1 cellular context compared by ENCODE assay signal in the genomic region with DNA sequence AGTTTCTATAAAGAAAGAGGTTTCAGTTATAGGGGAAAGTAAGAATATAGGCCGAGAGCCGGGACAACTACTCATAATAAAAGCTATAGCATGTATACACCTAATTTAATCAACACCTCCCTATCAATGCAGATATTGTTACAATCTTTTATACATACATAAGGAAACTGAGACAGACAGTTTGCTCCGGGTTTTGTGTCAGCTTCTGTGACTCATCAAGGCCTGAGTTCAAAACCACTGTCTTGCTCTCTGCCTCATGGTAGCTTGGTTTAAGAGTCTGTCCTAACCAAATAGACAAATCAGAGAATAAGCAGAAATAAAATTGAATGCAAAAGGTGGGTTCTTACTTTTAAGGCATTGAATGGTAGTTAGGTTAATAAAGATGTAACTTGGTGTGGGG.
TF ChIP-seq lines count a peak whose summit lies in the region.

No MANE protein-coding gene starts in this region.

TF ChIP-seq in GM23338, 12 proteins besides CTCF, POLR2A, EP300 and RAD21 (continued from another document):
- TF ChIP-seq, protein P1, sequence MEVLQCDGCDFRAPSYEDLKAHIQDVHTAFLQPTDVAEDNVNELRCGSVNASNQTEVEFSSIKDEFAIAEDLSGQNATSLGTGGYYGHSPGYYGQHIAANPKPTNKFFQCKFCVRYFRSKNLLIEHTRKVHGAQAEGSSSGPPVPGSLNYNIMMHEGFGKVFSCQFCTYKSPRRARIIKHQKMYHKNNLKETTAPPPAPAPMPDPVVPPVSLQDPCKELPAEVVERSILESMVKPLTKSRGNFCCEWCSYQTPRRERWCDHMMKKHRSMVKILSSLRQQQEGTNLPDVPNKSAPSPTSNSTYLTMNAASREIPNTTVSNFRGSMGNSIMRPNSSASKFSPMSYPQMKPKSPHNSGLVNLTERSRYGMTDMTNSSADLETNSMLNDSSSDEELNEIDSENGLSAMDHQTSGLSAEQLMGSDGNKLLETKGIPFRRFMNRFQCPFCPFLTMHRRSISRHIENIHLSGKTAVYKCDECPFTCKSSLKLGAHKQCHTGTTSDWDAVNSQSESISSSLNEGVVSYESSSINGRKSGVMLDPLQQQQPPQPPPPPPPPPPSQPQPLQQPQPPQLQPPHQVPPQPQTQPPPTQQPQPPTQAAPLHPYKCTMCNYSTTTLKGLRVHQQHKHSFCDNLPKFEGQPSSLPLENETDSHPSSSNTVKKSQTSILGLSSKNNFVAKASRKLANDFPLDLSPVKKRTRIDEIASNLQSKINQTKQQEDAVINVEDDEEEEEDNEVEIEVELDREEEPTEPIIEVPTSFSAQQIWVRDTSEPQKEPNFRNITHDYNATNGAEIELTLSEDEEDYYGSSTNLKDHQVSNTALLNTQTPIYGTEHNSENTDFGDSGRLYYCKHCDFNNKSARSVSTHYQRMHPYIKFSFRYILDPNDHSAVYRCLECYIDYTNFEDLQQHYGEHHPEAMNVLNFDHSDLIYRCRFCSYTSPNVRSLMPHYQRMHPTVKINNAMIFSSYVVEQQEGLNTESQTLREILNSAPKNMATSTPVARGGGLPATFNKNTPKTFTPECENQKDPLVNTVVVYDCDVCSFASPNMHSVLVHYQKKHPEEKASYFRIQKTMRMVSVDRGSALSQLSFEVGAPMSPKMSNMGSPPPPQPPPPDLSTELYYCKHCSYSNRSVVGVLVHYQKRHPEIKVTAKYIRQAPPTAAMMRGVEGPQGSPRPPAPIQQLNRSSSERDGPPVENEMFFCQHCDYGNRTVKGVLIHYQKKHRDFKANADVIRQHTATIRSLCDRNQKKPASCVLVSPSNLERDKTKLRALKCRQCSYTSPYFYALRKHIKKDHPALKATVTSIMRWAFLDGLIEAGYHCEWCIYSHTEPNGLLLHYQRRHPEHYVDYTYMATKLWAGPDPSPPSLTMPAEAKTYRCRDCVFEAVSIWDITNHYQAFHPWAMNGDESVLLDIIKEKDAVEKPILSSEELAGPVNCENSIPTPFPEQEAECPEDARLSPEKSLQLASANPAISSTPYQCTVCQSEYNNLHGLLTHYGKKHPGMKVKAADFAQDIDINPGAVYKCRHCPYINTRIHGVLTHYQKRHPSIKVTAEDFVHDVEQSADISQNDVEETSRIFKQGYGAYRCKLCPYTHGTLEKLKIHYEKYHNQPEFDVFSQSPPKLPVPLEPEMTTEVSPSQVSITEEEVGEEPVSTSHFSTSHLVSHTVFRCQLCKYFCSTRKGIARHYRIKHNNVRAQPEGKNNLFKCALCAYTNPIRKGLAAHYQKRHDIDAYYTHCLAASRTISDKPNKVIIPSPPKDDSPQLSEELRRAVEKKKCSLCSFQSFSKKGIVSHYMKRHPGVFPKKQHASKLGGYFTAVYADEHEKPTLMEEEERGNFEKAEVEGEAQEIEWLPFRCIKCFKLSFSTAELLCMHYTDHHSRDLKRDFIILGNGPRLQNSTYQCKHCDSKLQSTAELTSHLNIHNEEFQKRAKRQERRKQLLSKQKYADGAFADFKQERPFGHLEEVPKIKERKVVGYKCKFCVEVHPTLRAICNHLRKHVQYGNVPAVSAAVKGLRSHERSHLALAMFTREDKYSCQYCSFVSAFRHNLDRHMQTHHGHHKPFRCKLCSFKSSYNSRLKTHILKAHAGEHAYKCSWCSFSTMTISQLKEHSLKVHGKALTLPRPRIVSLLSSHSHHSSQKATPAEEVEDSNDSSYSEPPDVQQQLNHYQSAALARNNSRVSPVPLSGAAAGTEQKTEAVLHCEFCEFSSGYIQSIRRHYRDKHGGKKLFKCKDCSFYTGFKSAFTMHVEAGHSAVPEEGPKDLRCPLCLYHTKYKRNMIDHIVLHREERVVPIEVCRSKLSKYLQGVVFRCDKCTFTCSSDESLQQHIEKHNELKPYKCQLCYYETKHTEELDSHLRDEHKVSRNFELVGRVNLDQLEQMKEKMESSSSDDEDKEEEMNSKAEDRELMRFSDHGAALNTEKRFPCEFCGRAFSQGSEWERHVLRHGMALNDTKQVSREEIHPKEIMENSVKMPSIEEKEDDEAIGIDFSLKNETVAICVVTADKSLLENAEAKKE (CRISPR knock-in tag; IDR thresholded peaks at IDR 0.05): no peak
- no peak for TF ChIP-seq ZNF114 (CRISPR knock-in tag; IDR thresholded peaks at IDR 0.05)
- no peak for TF ChIP-seq ZNF331 (CRISPR knock-in tag; IDR thresholded peaks at IDR 0.05; ENCODE audit: low read depth)
- TF ChIP-seq JUNB (IDR thresholded peaks at IDR 0.05; ENCODE audit: unreplicated experiment): no peak
- TF ChIP-seq CREB1 (CRISPR knock-in tag; IDR thresholded peaks at IDR 0.05; ENCODE audit: low read depth): no peak
- TF ChIP-seq NANOG (IDR thresholded peaks at IDR 0.05; ENCODE audit: borderline replicate concordance): no peak
- no peak for TF ChIP-seq STAT1 (IDR thresholded peaks at IDR 0.05; ENCODE audit: unreplicated experiment)
- no peak for TF ChIP-seq POLR2AphosphoS5 (IDR thresholded peaks at IDR 0.05; ENCODE audit: low read depth)
- TF ChIP-seq, protein P2, sequence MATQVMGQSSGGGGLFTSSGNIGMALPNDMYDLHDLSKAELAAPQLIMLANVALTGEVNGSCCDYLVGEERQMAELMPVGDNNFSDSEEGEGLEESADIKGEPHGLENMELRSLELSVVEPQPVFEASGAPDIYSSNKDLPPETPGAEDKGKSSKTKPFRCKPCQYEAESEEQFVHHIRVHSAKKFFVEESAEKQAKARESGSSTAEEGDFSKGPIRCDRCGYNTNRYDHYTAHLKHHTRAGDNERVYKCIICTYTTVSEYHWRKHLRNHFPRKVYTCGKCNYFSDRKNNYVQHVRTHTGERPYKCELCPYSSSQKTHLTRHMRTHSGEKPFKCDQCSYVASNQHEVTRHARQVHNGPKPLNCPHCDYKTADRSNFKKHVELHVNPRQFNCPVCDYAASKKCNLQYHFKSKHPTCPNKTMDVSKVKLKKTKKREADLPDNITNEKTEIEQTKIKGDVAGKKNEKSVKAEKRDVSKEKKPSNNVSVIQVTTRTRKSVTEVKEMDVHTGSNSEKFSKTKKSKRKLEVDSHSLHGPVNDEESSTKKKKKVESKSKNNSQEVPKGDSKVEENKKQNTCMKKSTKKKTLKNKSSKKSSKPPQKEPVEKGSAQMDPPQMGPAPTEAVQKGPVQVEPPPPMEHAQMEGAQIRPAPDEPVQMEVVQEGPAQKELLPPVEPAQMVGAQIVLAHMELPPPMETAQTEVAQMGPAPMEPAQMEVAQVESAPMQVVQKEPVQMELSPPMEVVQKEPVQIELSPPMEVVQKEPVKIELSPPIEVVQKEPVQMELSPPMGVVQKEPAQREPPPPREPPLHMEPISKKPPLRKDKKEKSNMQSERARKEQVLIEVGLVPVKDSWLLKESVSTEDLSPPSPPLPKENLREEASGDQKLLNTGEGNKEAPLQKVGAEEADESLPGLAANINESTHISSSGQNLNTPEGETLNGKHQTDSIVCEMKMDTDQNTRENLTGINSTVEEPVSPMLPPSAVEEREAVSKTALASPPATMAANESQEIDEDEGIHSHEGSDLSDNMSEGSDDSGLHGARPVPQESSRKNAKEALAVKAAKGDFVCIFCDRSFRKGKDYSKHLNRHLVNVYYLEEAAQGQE (IDR thresholded peaks at IDR 0.05; ENCODE audit: unreplicated experiment): no peak
